7 cellular contexts compared by ENCODE assay signal in genomic region chr19:7918062-7918614, GRCh38. TPM values are rescaled to one million over a fixed set of nuclear protein-coding genes. Genes with fewer than 3 reads are reported as not detected.
DNase-seq lines count a peak whose midpoint lies in the region; ATAC-seq and TF ChIP-seq lines count a peak whose summit lies in the region.
"Not testable (repeated sequence)": the region's sequence is repeated elsewhere in the genome, so short reads cannot be mapped to it uniquely, and the experiment has no call there.
"Had no signal": no experiment of that assay in that cellular context is flagged by ENCODE, and none has a peak within 500 bp of the region (broad histone marks: within the 10 kb centered on the region; RNA-seq: fewer than 3 reads in every experiment).

No MANE protein-coding gene starts in this region.

- not testable (repeated sequence) for H3K36me3 ChIP-seq in CD8-positive, alpha-beta T cell (ENCODE audit: insufficient read depth, low read length); RWPE2 (ENCODE audit: low read depth); fibroblast of lung (ENCODE audit: control insufficient read depth, insufficient read depth, low read length)

- H3K4me3 ChIP-seq in CD8-positive, alpha-beta T cell (ENCODE audit: low read depth, low read length), result not testable (repeated sequence)
- H3K4me3 ChIP-seq in RWPE2 (ENCODE audit: severe bottlenecking) (peak overlapping the region; percentile 42), fibroblast of lung (replicated peaks in 1 of 4; ENCODE audit: control extremely low read depth in 1 of 4, insufficient read depth in 1 of 4, low read depth in 3 of 4, low read length in 4 of 4) (peak overlapping the region in 2 of 4 experiments; percentile 19 to 41)

- peaks cover 30% of the 10 kb centered on the region for H3K27me3 Mint-ChIP-seq in CD8-positive, alpha-beta T cell (ENCODE audit: low read depth)
- H3K27me3 Mint-ChIP-seq in activated naive CD8-positive, alpha-beta T cell treated with anti-CD3 and anti-CD28 coated beads, Interleukin-2, amount 50 U/mL, for 24 hours, result peaks cover 34% of the 10 kb centered on the region
- H3K27me3 Mint-ChIP-seq in mesothelial cell of epicardium (ENCODE audit: low read depth), result peaks cover 50% of the 10 kb centered on the region
- peaks cover 53% of the 10 kb centered on the region for H3K27me3 Mint-ChIP-seq in stimulated activated naive CD8-positive, alpha-beta T cell treated with anti-CD3 and anti-CD28 coated beads, Interleukin-15, amount 100 ng/mL, for 72 hours

- peak overlapping the region; percentile 51 for H2AFZ ChIP-seq in fibroblast of lung (ENCODE audit: low read length)

- H4K20me1 ChIP-seq in fibroblast of lung (ENCODE audit: control insufficient read depth, extremely low read depth, insufficient read depth, low read length), result not testable (repeated sequence)

- intact Hi-C loops in CD8-positive, alpha-beta T cell (cut with DNase I, micrococcal nuclease), result not testable (repeated sequence)

- H3K4me2 ChIP-seq in fibroblast of lung (ENCODE audit: extremely low read depth, insufficient read depth, low read length), result peak overlapping the region; percentile 80

- not testable (repeated sequence) for DNase-seq in CD8-positive, alpha-beta T cell; RWPE2 (ENCODE audit: low spot score); activated naive CD8-positive, alpha-beta T cell treated with anti-CD3 and anti-CD28 coated beads, Interleukin-2, amount 50 U/mL, for 24 hours; fibroblast of lung (ENCODE audit: low read depth in 2 of 2); mesothelial cell of epicardium (ENCODE audit: low spot score in 2 of 2, unreplicated experiment in 2 of 2); stimulated activated naive CD8-positive, alpha-beta T cell treated with anti-CD3 and anti-CD28 coated beads, Interleukin-15, amount 100 ng/mL, for 72 hours

- H3K9ac ChIP-seq in fibroblast of lung (ENCODE audit: insufficient read depth, low read length), result not testable (repeated sequence)

- H3K4me1 ChIP-seq in CD8-positive, alpha-beta T cell (ENCODE audit: insufficient read depth, low read length), result peaks cover 40% of the 10 kb centered on the region
- H3K4me1 ChIP-seq in RWPE2 (ENCODE audit: insufficient read depth, poor library complexity, severe bottlenecking), result not testable (repeated sequence)
- H3K4me1 ChIP-seq in fibroblast of lung (ENCODE audit: control insufficient read depth, extremely low read depth, insufficient read depth, low read length), result peaks cover 23% of the 10 kb centered on the region

- not testable (repeated sequence) for TF ChIP-seq CTCF in CD8-positive, alpha-beta T cell (IDR thresholded peaks at IDR 0.05); fibroblast of lung (conservative IDR thresholded peaks at IDR 0.05 in 1 of 2, IDR thresholded peaks at IDR 0.05 in 1 of 2; ENCODE audit: low read depth in 1 of 2, low read length in 2 of 2); mesothelial cell of epicardium (IDR thresholded peaks at IDR 0.05; ENCODE audit: unreplicated experiment)
- peak; percentile 30 for TF ChIP-seq CTCF in RWPE2 (IDR thresholded peaks at IDR 0.05; ENCODE audit: poor library complexity, severe bottlenecking)

- not testable (repeated sequence) for H3K79me2 ChIP-seq in fibroblast of lung (ENCODE audit: control insufficient read depth, insufficient read depth, low read length)

- H3K9me3 Mint-ChIP-seq in CD8-positive, alpha-beta T cell; activated naive CD8-positive, alpha-beta T cell treated with anti-CD3 and anti-CD28 coated beads, Interleukin-2, amount 50 U/mL, for 24 hours; mesothelial cell of epicardium; stimulated activated naive CD8-positive, alpha-beta T cell treated with anti-CD3 and anti-CD28 coated beads, Interleukin-15, amount 100 ng/mL, for 72 hours: not testable (repeated sequence)

- not testable (repeated sequence) for ATAC-seq in CD8-positive, alpha-beta T cell; RWPE2 (ENCODE audit: low read depth); activated naive CD8-positive, alpha-beta T cell treated with anti-CD3 and anti-CD28 coated beads, Interleukin-2, amount 50 U/mL, for 24 hours; stimulated activated naive CD8-positive, alpha-beta T cell treated with anti-CD3 and anti-CD28 coated beads, Interleukin-15, amount 100 ng/mL, for 72 hours

- H3K27ac Mint-ChIP-seq in CD8-positive, alpha-beta T cell; activated naive CD8-positive, alpha-beta T cell treated with anti-CD3 and anti-CD28 coated beads, Interleukin-2, amount 50 U/mL, for 24 hours; mesothelial cell of epicardium: not testable (repeated sequence)
- peak overlapping the region in 1 of 2 donors; percentile 61 for H3K27ac Mint-ChIP-seq in stimulated activated naive CD8-positive, alpha-beta T cell treated with anti-CD3 and anti-CD28 coated beads, Interleukin-15, amount 100 ng/mL, for 72 hours

- peaks cover 45% of the 10 kb centered on the region for H3K4me1 Mint-ChIP-seq in CD8-positive, alpha-beta T cell (ENCODE audit: low read depth)
- H3K4me1 Mint-ChIP-seq in activated naive CD8-positive, alpha-beta T cell treated with anti-CD3 and anti-CD28 coated beads, Interleukin-2, amount 50 U/mL, for 24 hours, result peaks cover 30% of the 10 kb centered on the region
- peaks cover 23% of the 10 kb centered on the region for H3K4me1 Mint-ChIP-seq in mesothelial cell of epicardium
- H3K4me1 Mint-ChIP-seq in stimulated activated naive CD8-positive, alpha-beta T cell treated with anti-CD3 and anti-CD28 coated beads, Interleukin-15, amount 100 ng/mL, for 72 hours, result peaks cover 64% of the 10 kb centered on the region

- peaks cover 18% of the 10 kb centered on the region for H3K36me3 Mint-ChIP-seq in CD8-positive, alpha-beta T cell
- H3K36me3 Mint-ChIP-seq in activated naive CD8-positive, alpha-beta T cell treated with anti-CD3 and anti-CD28 coated beads, Interleukin-2, amount 50 U/mL, for 24 hours (ENCODE audit: low read depth); mesothelial cell of epicardium: not testable (repeated sequence)

- H3K27me3 ChIP-seq in CD8-positive, alpha-beta T cell (ENCODE audit: insufficient read depth, low read length), result peaks cover 21% of the 10 kb centered on the region
- not testable (repeated sequence) for H3K27me3 ChIP-seq in RWPE2 (ENCODE audit: insufficient read depth, poor library complexity, severe bottlenecking); fibroblast of lung (ENCODE audit: control insufficient read depth, insufficient read depth, low read length)

- H3K27ac ChIP-seq in CD8-positive, alpha-beta T cell (ENCODE audit: low read depth, low read length); fibroblast of lung (ENCODE audit: insufficient read depth, low read length): not testable (repeated sequence)
- H3K27ac ChIP-seq in RWPE2 (ENCODE audit: poor library complexity, severe bottlenecking), result peak overlapping the region; percentile 22

- peak overlapping the region; percentile 60 for H3K4me3 Mint-ChIP-seq in CD8-positive, alpha-beta T cell
- peak overlapping the region; percentile 43 for H3K4me3 Mint-ChIP-seq in activated naive CD8-positive, alpha-beta T cell treated with anti-CD3 and anti-CD28 coated beads, Interleukin-2, amount 50 U/mL, for 24 hours
- H3K4me3 Mint-ChIP-seq in mesothelial cell of epicardium, result peak overlapping the region; percentile 43
- H3K4me3 Mint-ChIP-seq in stimulated activated naive CD8-positive, alpha-beta T cell treated with anti-CD3 and anti-CD28 coated beads, Interleukin-15, amount 100 ng/mL, for 72 hours, result peak overlapping the region; percentile 68 to 82

- H3K9me3 ChIP-seq in CD8-positive, alpha-beta T cell (ENCODE audit: low read length); RWPE2 (ENCODE audit: severe bottlenecking); fibroblast of lung (ENCODE audit: control insufficient read depth, insufficient read depth, low read depth, low read length): not testable (repeated sequence)

- CTCF ChIA-PET in CD8-positive, alpha-beta T cell (lab: Charles Lee), result interaction anchor here (0.8 to 2.0 kb wide), 7 partner anchors 14 to 214 kb away, joined by 3 to 6 read pairs (median 3); partner anchors contain the start of genes MAP2K7 and TIMM44

- POLR2A ChIA-PET in CD8-positive, alpha-beta T cell (lab: Charles Lee), result interaction anchor here (0.9 to 2.8 kb wide), 3 partner anchors 15 to 49 kb away, joined by 3 to 24 read pairs (median 5); partner anchors contain the start of genes MAP2K7 and TIMM44

RNA-seq across cellular contexts. Expression of gene SNAPC2, which starts 2.0 kb away (rescaled TPM):
- total RNA-seq in CD8-positive, alpha-beta T cell, result 10 to 100 TPM; 15.4 to 17.0 TPM
- total RNA-seq in fibroblast of lung, result 11.4 and 12.8 TPM in 2 replicates
- 13.4 and 15.6 TPM in 2 replicates for polyA plus RNA-seq in fibroblast of lung
- 25.5 and 41.2 TPM in 2 replicates for polyA plus RNA-seq in fibroblast of lung (2012)
- polyA minus RNA-seq in fibroblast of lung (ENCODE audit: low replicate concordance), result 27.1 and 28.7 TPM in 2 replicates
- total RNA-seq in mesothelial cell of epicardium, result 15.6 to 16.8 TPM (median 16.3 TPM) in 3 replicates

RNA-seq across cellular contexts. Expression of gene TGFBR3L, which starts 3.5 kb away (rescaled TPM):
- total RNA-seq in CD8-positive, alpha-beta T cell, result 1 to 10 TPM; 2.1 to 2.7 TPM
- total RNA-seq in fibroblast of lung, result 1.0 and 1.3 TPM in 2 replicates
- polyA plus RNA-seq in fibroblast of lung, result 0.35 TPM in 1 of 2 replicates, not detected in the other
- 2.0 and 5.7 TPM in 2 replicates for polyA plus RNA-seq in fibroblast of lung (2012)
- polyA minus RNA-seq in fibroblast of lung (ENCODE audit: low replicate concordance), result not detected in 2 replicates
- 1.2 to 1.7 TPM (median 1.2 TPM) in 3 replicates for total RNA-seq in mesothelial cell of epicardium
- total RNA-seq: occipital lobe had no signal

RNA-seq across cellular contexts. Expression of gene CTXN1, which starts 7.8 kb away (rescaled TPM):
- not detected for total RNA-seq in CD8-positive, alpha-beta T cell
- 0.66 and 0.77 TPM in 2 replicates for total RNA-seq in fibroblast of lung
- polyA plus RNA-seq in fibroblast of lung, result 0.85 and 1.1 TPM in 2 replicates
- 4.9 and 9.1 TPM in 2 replicates for polyA plus RNA-seq in fibroblast of lung (2012)
- 0.93 and 1.6 TPM in 2 replicates for polyA minus RNA-seq in fibroblast of lung (ENCODE audit: low replicate concordance)
- 50.5 to 53.6 TPM (median 51.2 TPM) in 3 replicates for total RNA-seq in mesothelial cell of epicardium

RNA-seq across cellular contexts. Expression of gene MAP2K7, which starts 14.5 kb away (rescaled TPM):
- total RNA-seq in CD8-positive, alpha-beta T cell, result 100 to 1,000 TPM; 127 to 135 TPM
- total RNA-seq in fibroblast of lung, result 8.7 and 10.4 TPM in 2 replicates
- 7.8 and 8.5 TPM in 2 replicates for polyA plus RNA-seq in fibroblast of lung
- 15.5 and 15.8 TPM in 2 replicates for polyA plus RNA-seq in fibroblast of lung (2012)
- 8.6 and 19.5 TPM in 2 replicates for polyA minus RNA-seq in fibroblast of lung (ENCODE audit: low replicate concordance)
- 52.1 to 55.6 TPM (median 52.2 TPM) in 3 replicates for total RNA-seq in mesothelial cell of epicardium

RNA-seq across cellular contexts. Expression of gene TIMM44, which starts 25.3 kb away (rescaled TPM):
- 100 to 1,000 TPM in 1 of 2 experiments, 10 to 100 TPM in 1; 97.7 to 101 TPM for total RNA-seq in CD8-positive, alpha-beta T cell
- total RNA-seq in fibroblast of lung, result 53.9 and 56.1 TPM in 2 replicates
- polyA plus RNA-seq in fibroblast of lung, result 29.5 and 32.3 TPM in 2 replicates
- 36.8 and 41.2 TPM in 2 replicates for polyA plus RNA-seq in fibroblast of lung (2012)
- 9.6 and 21.4 TPM in 2 replicates for polyA minus RNA-seq in fibroblast of lung (ENCODE audit: low replicate concordance)
- total RNA-seq in mesothelial cell of epicardium, result 76.3 to 80.7 TPM (median 78.3 TPM) in 3 replicates

Comparison
In these comparisons a context has a peak if more than half of its experiments do, and no peak if none do; other contexts are left out.
1. RNA of gene CTXN1, which starts 7.8 kb away (total RNA-seq): 50.5 to 53.6 TPM in mesothelial cell of epicardium; 0.66 to 0.77 TPM in fibroblast of lung and not detected in CD8-positive, alpha-beta T cell; every median in the first group is over 10 times any median in the second.
2. Peak in every context shown above with its lines, with median percentiles within 50 percentile points of each other: H3K4me3 Mint-ChIP-seq.